15 cellular contexts compared by ENCODE assay signal in genomic region chr9:116629700-116630099, GRCh38. TPM values are rescaled to one million over a fixed set of nuclear protein-coding genes. Genes with fewer than 3 reads are reported as not detected.
DNase-seq lines count a peak whose midpoint lies in the region; TF ChIP-seq lines count a peak whose summit lies in the region.
"Had no signal": no experiment of that assay in that cellular context is flagged by ENCODE, and none has a peak within 500 bp of the region (broad histone marks: within the 10 kb centered on the region; RNA-seq: fewer than 3 reads in every experiment).

No MANE protein-coding gene starts in this region.

- POLR2A ChIA-PET in A673 (lab: Charles Lee; ENCODE audit: low non-redundant PET) = no interaction called here

- H3K4me2 ChIP-seq in Karpas-422 (ENCODE audit: low read depth, low read length, poor library complexity, severe bottlenecking) (no peak overlapping the region), neural cell (ENCODE audit: low read length) (no peak overlapping the region)
- H3K4me2 ChIP-seq: BLaER1 treated with 17β-estradiol and CSF1 and Interleukin-3, amounts not matched to agents 10 nM and 100 nM had no signal

- H3K9me3 ChIP-seq in A673 (ENCODE audit: low read depth, low read length, poor library complexity, severe bottlenecking) = no peaks in the 10 kb centered on the region
- H3K9me3 ChIP-seq in Karpas-422 (ENCODE audit: low read length) = no peaks in the 10 kb centered on the region
- no peaks in the 10 kb centered on the region for H3K9me3 ChIP-seq in neural cell (ENCODE audit: low read length)
- no peaks in the 10 kb centered on the region for H3K9me3 ChIP-seq in esophagus squamous epithelium
- H3K9me3 ChIP-seq: BLaER1 treated with 17β-estradiol and CSF1 and Interleukin-3, amounts not matched to agents 10 nM and 100 nM; Caco-2 had no signal

- TF ChIP-seq CTCF in A673 (conservative IDR thresholded peaks at IDR 0.05; ENCODE audit: low read depth, low read length) (no peak), neural cell (IDR thresholded peaks at IDR 0.05; ENCODE audit: poor library complexity, severe bottlenecking) (no peak), esophagus squamous epithelium (IDR thresholded peaks at IDR 0.05) (no peak)

- CTCF ChIA-PET in A673 (lab: Charles Lee) = no interaction called here

- WGBS in esophagus squamous epithelium, 2 donors = 79 to 80% methylated on average over 1 of the region's 1 CpG

- intact Hi-C loops in A673 (cut with micrococcal nuclease; ENCODE audit: unreplicated experiment) = no loop called here
- intact Hi-C loops in esophagus squamous epithelium (cut with DNase I) = no loop called here

- H3K36me3 ChIP-seq in A673 (ENCODE audit: insufficient read depth, low read length, poor library complexity, severe bottlenecking) (no peaks in the 10 kb centered on the region), Karpas-422 (ENCODE audit: insufficient read depth, low read length) (no peaks in the 10 kb centered on the region), neural cell (ENCODE audit: insufficient read depth, low read length) (no peaks in the 10 kb centered on the region), esophagus squamous epithelium (no peaks in the 10 kb centered on the region)
- H3K36me3 ChIP-seq: BLaER1 treated with 17β-estradiol and CSF1 and Interleukin-3, amounts not matched to agents 10 nM and 100 nM had no signal

- no peaks in the 10 kb centered on the region for H3K79me2 ChIP-seq in Karpas-422 (ENCODE audit: low read length)
- no peaks in the 10 kb centered on the region for H3K79me2 ChIP-seq in neural cell (replicated peaks; ENCODE audit: insufficient read depth, low read length)

- H3K27me3 ChIP-seq in A673 (replicated peaks; ENCODE audit: insufficient read depth, low read depth, low read length, poor library complexity) (no peaks in the 10 kb centered on the region), Karpas-422 (ENCODE audit: low read length) (no peaks in the 10 kb centered on the region), neural cell (ENCODE audit: insufficient read depth, low read depth, low read length) (no peaks in the 10 kb centered on the region), esophagus squamous epithelium (no peaks in the 10 kb centered on the region)
- H3K27me3 ChIP-seq: BLaER1 treated with 17β-estradiol and CSF1 and Interleukin-3, amounts not matched to agents 10 nM and 100 nM had no signal

- H3K4me1 ChIP-seq in A673 (ENCODE audit: insufficient read depth, low read length, poor library complexity, severe bottlenecking) (peaks cover 26% of the 10 kb centered on the region), Karpas-422 (ENCODE audit: low read length) (no peaks in the 10 kb centered on the region), esophagus squamous epithelium (no peaks in the 10 kb centered on the region)
- H3K4me1 ChIP-seq: Caco-2 had no signal

- H3K9ac ChIP-seq in Karpas-422 (ENCODE audit: low read length) (no peak overlapping the region), neural cell (ENCODE audit: low read length) (no peak overlapping the region)
- H3K9ac ChIP-seq: BLaER1 treated with 17β-estradiol and CSF1 and Interleukin-3, amounts not matched to agents 10 nM and 100 nM had no signal

- H3K9me2 ChIP-seq in Karpas-422 (replicated peaks; ENCODE audit: insufficient read depth, low read length) (no peaks in the 10 kb centered on the region), neural cell (ENCODE audit: insufficient read depth, low read length) (no peaks in the 10 kb centered on the region)

- no peak overlapping the region for H3K4me3 ChIP-seq in A673 (ENCODE audit: low read depth, low read length, poor library complexity, severe bottlenecking)
- H3K4me3 ChIP-seq in Karpas-422 (ENCODE audit: low read length) = no peak overlapping the region
- no peak overlapping the region for H3K4me3 ChIP-seq in neural cell (ENCODE audit: low read length)
- no peak overlapping the region for H3K4me3 ChIP-seq in esophagus squamous epithelium
- H3K4me3 ChIP-seq: BLaER1 treated with 17β-estradiol and CSF1 and Interleukin-3, amounts not matched to agents 10 nM and 100 nM had no signal

- BruUV-seq in A673 (replicated peaks; lab: Mats Ljungman, UMichigan) = no TSS peak

- DNase-seq in A673 (ENCODE audit: low spot score) (peak; percentile 53), Karpas-422 (peak; percentile 31), esophagus squamous epithelium (lab: John Stamatoyannopoulos, UW) (no peak), cerebellum (ENCODE audit: low spot score) (no peak)
- DNase-seq: 8988T; AML-193; Caco-2; Calu3; CD4-positive, alpha-beta T cell; CD8-positive, alpha-beta T cell; DMS79 treated with DMSO at 0.1 percent for 48 hours; GF-D8 had no signal

- TF ChIP-seq RAD21 in neural cell (conservative IDR thresholded peaks at IDR 0.05) = peak; percentile 16

- TF ChIP-seq EP300 in neural cell (conservative IDR thresholded peaks at IDR 0.05; ENCODE audit: poor library complexity, severe bottlenecking) = peak; percentile 99

- TF ChIP-seq POLR2A in esophagus squamous epithelium (IDR thresholded peaks at IDR 0.05) = no peak

- H2AFZ ChIP-seq in Karpas-422 (ENCODE audit: low read length) (no peak overlapping the region), neural cell (ENCODE audit: low read depth, low read length) (no peak overlapping the region)

- H3F3A ChIP-seq in neural cell (ENCODE audit: insufficient read depth, low read length, poor library complexity, severe bottlenecking) = no peaks in the 10 kb centered on the region

- no peak overlapping the region for H3K27ac ChIP-seq in A673 (ENCODE audit: low read depth, low read length, poor library complexity, severe bottlenecking)
- no peak overlapping the region for H3K27ac ChIP-seq in Karpas-422 (ENCODE audit: low read length)
- peak overlapping the region; percentile 6 for H3K27ac ChIP-seq in neural cell (ENCODE audit: low read length)
- H3K27ac ChIP-seq in esophagus squamous epithelium = no peak overlapping the region
- H3K27ac ChIP-seq: BLaER1 treated with 17β-estradiol and CSF1 and Interleukin-3, amounts not matched to agents 10 nM and 100 nM; C4-2B had no signal

- H4K20me1 ChIP-seq in Karpas-422 (ENCODE audit: insufficient read depth, low read depth, low read length) = no peaks in the 10 kb centered on the region
- no peaks in the 10 kb centered on the region for H4K20me1 ChIP-seq in neural cell (ENCODE audit: insufficient read depth)
- H4K20me1 ChIP-seq: BLaER1 treated with 17β-estradiol and CSF1 and Interleukin-3, amounts not matched to agents 10 nM and 100 nM had no signal

TF ChIP-seq in neural cell, 6 proteins besides CTCF, POLR2A, EP300 and RAD21:
- TF ChIP-seq TAF1 (IDR thresholded peaks at IDR 0.05; ENCODE audit: low read depth) (no peak), MXI1 (conservative IDR thresholded peaks at IDR 0.05; ENCODE audit: poor library complexity, severe bottlenecking) (peak; percentile 18), SMC3 (conservative IDR thresholded peaks at IDR 0.05; ENCODE audit: poor library complexity) (no peak), EZH2 (IDR thresholded peaks at IDR 0.05; ENCODE audit: borderline replicate concordance, insufficient read depth, low read length, poor library complexity, severe bottlenecking) (no peak), REST (IDR thresholded peaks at IDR 0.05; ENCODE audit: borderline replicate concordance) (peak; percentile 88), POLR2AphosphoS5 (IDR thresholded peaks at IDR 0.05) (peak; percentile 99)

RNA-seq across cellular contexts. Expression of gene TRIM32, which starts 57.4 kb away (rescaled TPM):
- total RNA-seq in A673 (2021) (28.9 and 29.4 TPM in 2 replicates), esophagus squamous epithelium (10 to 100 TPM in 2 of 4 donors, 1 to 10 TPM in 2; 7.2 to 16.4 (median 11.6) TPM), cerebellum (13.3 TPM)
- 20.7 and 23.9 TPM in 2 replicates for total RNA-seq in Karpas-422 (2014; rRNA removed; shearing (Covaris generic); ENCODE audit: low replicate concordance)
- polyA plus RNA-seq in neural cell = 6.9 and 9.1 TPM in 2 replicates
- polyA minus RNA-seq in neural cell = 26.1 and 30.7 TPM in 2 replicates

Comparison
In these comparisons a context has a peak if more than half of its experiments do, and no peak if none do; other contexts are left out.
1. DNase-seq: peak in A673 (single experiment) and Karpas-422 (single experiment); none in esophagus squamous epithelium (single experiment) and cerebellum (single experiment).